ENCODE assay signal across 29 cellular contexts in the genomic region with DNA sequence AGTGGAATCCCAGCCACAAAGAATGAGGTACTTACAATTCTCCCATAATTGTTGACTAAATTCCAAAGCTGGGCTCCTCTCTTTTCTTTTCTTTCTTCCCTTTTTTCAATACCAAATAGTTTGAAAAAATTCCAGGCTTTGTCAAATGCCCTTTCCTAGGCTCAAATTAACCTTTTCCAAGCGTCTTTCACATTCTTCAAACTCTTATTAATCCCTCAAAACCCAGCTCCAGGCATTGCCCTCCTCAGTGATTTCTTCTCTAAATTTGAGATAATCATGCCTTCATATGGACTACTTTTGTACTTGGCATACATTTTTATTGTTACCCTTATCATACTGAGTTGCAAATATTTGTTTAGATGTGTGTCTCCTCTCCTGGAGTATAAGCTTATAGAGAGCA.
"Had no signal": no experiment of that assay in that cellular context is flagged by ENCODE, and none has a peak within 500 bp of the region (broad histone marks: within the 10 kb centered on the region; RNA-seq: fewer than 3 reads in every experiment).

No MANE protein-coding gene starts in this region.

- DNase-seq: naive B cell; naive thymus-derived CD8-positive, alpha-beta T cell; nephron progenitor cell; nucleus accumbens; pancreas; retina; right cardiac atrium; right lobe of liver; sigmoid colon; small intestine; stimulated activated CD4-positive, alpha-beta T cell treated with anti-CD3 and anti-CD28 coated beads, Interleukin-15, amount 100 ng/mL, for 24 hours; stimulated activated CD4-positive, alpha-beta T cell treated with anti-CD3 and anti-CD28 coated beads, Interleukin-2, amount 100 ng/mL, for 24 hours; stimulated activated CD4-positive, alpha-beta T cell treated with anti-CD3 and anti-CD28 coated beads, Interleukin-2, amount 100 ng/mL, for 48 hours; stimulated activated CD4-positive, alpha-beta T cell treated with anti-CD3 and anti-CD28 coated beads, Interleukin-4, amount 100 ng/mL, for 24 hours; stimulated activated naive B cell treated with anti-CD40 and anti-IgM and Interleukin-4, amounts not matched to agents 10 μg/mL and 1 μg/mL and 100 μg/mL, for 72 hours; stimulated activated naive CD4-positive, alpha-beta T cell treated with Interleukin-2 at 50 U/mL for 16 hours; stomach; testis; tibial artery; transverse colon; upper lobe of right lung; uterus had no signal

- H3K27me3 Mint-ChIP-seq: naive B cell; naive thymus-derived CD8-positive, alpha-beta T cell; natural killer cell treated with Interleukin-12 subunit alpha and Interleukin-12 subunit beta and Interleukin-15 and Interleukin-18, amount 100 ng/mL, for 72 hours; stimulated activated naive CD8-positive, alpha-beta T cell treated with anti-CD3 and anti-CD28 coated beads, Interleukin-15, Interleukin-2, amounts not matched to agents 100 ng/mL and 50 ng/mL, for 24 hours; type B pancreatic cell had no signal

- H3K27ac Mint-ChIP-seq: stimulated activated naive B cell treated with anti-CD40 and anti-IgM and Interleukin-4, amounts not matched to agents 10 μg/mL and 1 μg/mL and 100 μg/mL, for 72 hours; stimulated activated naive CD8-positive, alpha-beta T cell treated with anti-CD3 and anti-CD28 coated beads, Interleukin-15, Interleukin-2, amounts not matched to agents 100 ng/mL and 50 ng/mL, for 24 hours; type B pancreatic cell had no signal

- H3K4me1 Mint-ChIP-seq: naive B cell; stimulated activated naive B cell treated with anti-CD40 and anti-IgM and Interleukin-4, amounts not matched to agents 10 μg/mL and 1 μg/mL and 100 μg/mL, for 72 hours had no signal

- ATAC-seq: naive thymus-derived CD8-positive, alpha-beta T cell; natural killer cell treated with Interleukin-12 subunit alpha and Interleukin-12 subunit beta and Interleukin-15 and Interleukin-18, amount 100 ng/mL, for 72 hours; pancreas; right cardiac atrium; right lobe of liver; stimulated activated naive B cell treated with anti-CD40 and anti-IgM and Interleukin-4, amounts not matched to agents 10 μg/mL and 1 μg/mL and 100 μg/mL, for 72 hours; upper lobe of right lung had no signal

- H3K4me3 Mint-ChIP-seq: naive B cell; naive thymus-derived CD8-positive, alpha-beta T cell; natural killer cell treated with Interleukin-12 subunit alpha and Interleukin-12 subunit beta and Interleukin-15 and Interleukin-18, amount 100 ng/mL, for 72 hours; nephron progenitor cell; stimulated activated effector memory CD8-positive, alpha-beta T cell treated with anti-CD3 and anti-CD28 coated beads, Interleukin-12 subunit alpha, Interleukin-12 subunit beta, amount 100 ng/mL, for 72 hours; stimulated activated naive B cell treated with anti-CD40 and anti-IgM and Interleukin-4, amounts not matched to agents 10 μg/mL and 1 μg/mL and 100 μg/mL, for 72 hours; stimulated activated naive CD8-positive, alpha-beta T cell treated with anti-CD3 and anti-CD28 coated beads, Interleukin-15, Interleukin-2, amounts not matched to agents 100 ng/mL and 50 ng/mL, for 24 hours; type B pancreatic cell had no signal

- H3K27me3 ChIP-seq: neutrophil, pancreas, right lobe of liver, sigmoid colon, stomach, suprapubic skin, testis, tibial artery, transverse colon, upper lobe of right lung, uterus had no signal

- H3K27ac ChIP-seq: neutrophil, pancreas, prostate gland, right lobe of liver, sigmoid colon, stomach, suprapubic skin, testis, tibial artery, transverse colon, upper lobe of right lung, uterus had no signal

- H3K9me3 ChIP-seq: neutrophil, pancreas, prostate gland, right lobe of liver, sigmoid colon, stomach, suprapubic skin, testis, tibial artery, transverse colon, upper lobe of right lung, uterus had no signal

- H3K4me3 ChIP-seq: pancreas, prostate gland, right lobe of liver, sigmoid colon, stomach, suprapubic skin, testis, tibial artery, transverse colon, upper lobe of right lung, uterus had no signal

- H3K4me1 ChIP-seq: pancreas, prostate gland, right lobe of liver, sigmoid colon, stomach, suprapubic skin, testis, tibial artery, transverse colon, upper lobe of right lung, uterus had no signal

- H3K36me3 ChIP-seq: neutrophil, pancreas, prostate gland, right lobe of liver, sigmoid colon, stomach, suprapubic skin, tibial artery, transverse colon, upper lobe of right lung, uterus had no signal

- H3K36me3 Mint-ChIP-seq: naive B cell; natural killer cell treated with Interleukin-12 subunit alpha and Interleukin-12 subunit beta and Interleukin-15 and Interleukin-18, amount 100 ng/mL, for 72 hours; stimulated activated effector memory CD8-positive, alpha-beta T cell treated with anti-CD3 and anti-CD28 coated beads, Interleukin-12 subunit alpha, Interleukin-12 subunit beta, amount 100 ng/mL, for 72 hours; stimulated activated naive B cell treated with anti-CD40 and anti-IgM and Interleukin-4, amounts not matched to agents 10 μg/mL and 1 μg/mL and 100 μg/mL, for 72 hours; type B pancreatic cell had no signal

- H3K9me3 Mint-ChIP-seq: naive B cell; naive thymus-derived CD8-positive, alpha-beta T cell; natural killer cell treated with Interleukin-12 subunit alpha and Interleukin-12 subunit beta and Interleukin-15 and Interleukin-18, amount 100 ng/mL, for 72 hours; nephron progenitor cell; stimulated activated effector memory CD8-positive, alpha-beta T cell treated with anti-CD3 and anti-CD28 coated beads, Interleukin-12 subunit alpha, Interleukin-12 subunit beta, amount 100 ng/mL, for 72 hours; stimulated activated naive B cell treated with anti-CD40 and anti-IgM and Interleukin-4, amounts not matched to agents 10 μg/mL and 1 μg/mL and 100 μg/mL, for 72 hours; stimulated activated naive CD8-positive, alpha-beta T cell treated with anti-CD3 and anti-CD28 coated beads, Interleukin-15, Interleukin-2, amounts not matched to agents 100 ng/mL and 50 ng/mL, for 24 hours; type B pancreatic cell had no signal
